Comparison of ENCODE assay signal across 23 cellular contexts in genomic region chr17:69059458-69060205, GRCh38. TPM values are rescaled to one million over a fixed set of nuclear protein-coding genes. Genes with fewer than 3 reads are reported as not detected.
DNase-seq lines count a peak whose midpoint lies in the region; ATAC-seq and TF ChIP-seq lines count a peak whose summit lies in the region.
"Had no signal": no experiment of that assay in that cellular context is flagged by ENCODE, and none has a peak within 500 bp of the region (broad histone marks: within the 10 kb centered on the region; RNA-seq: fewer than 3 reads in every experiment).

No MANE protein-coding gene starts in this region.

- H2AFZ ChIP-seq in MM.1S (ENCODE audit: low read length) = no peak overlapping the region

- H3F3A ChIP-seq in MM.1S (ENCODE audit: insufficient read depth, low read length) = no peaks in the 10 kb centered on the region

- no peaks in the 10 kb centered on the region for H3K9me3 Mint-ChIP-seq in Calu3 (ENCODE audit: low read depth, unreplicated experiment)

- H3K4me3 ChIP-seq in heart right ventricle = peak overlapping the region in 8 of 10 donors; percentile 2 to 44 (median 24)
- peak overlapping the region; percentile 63 for H3K4me3 ChIP-seq in fibroblast of the aortic adventitia (ENCODE audit: low read depth, low read length)
- H3K4me3 ChIP-seq in psoas muscle = peak overlapping the region; percentile 39
- H3K4me3 ChIP-seq in MM.1S (ENCODE audit: low read length) = no peak overlapping the region
- H3K4me3 ChIP-seq: A549, mucosa of descending colon, SJCRH30 had no signal

- no peak overlapping the region for H3K9ac ChIP-seq in MM.1S (ENCODE audit: low read length)

- no peak for DNase-seq in heart right ventricle
- no peak for DNase-seq in left cardiac atrium
- peak; percentile 79 for DNase-seq in fibroblast of the aortic adventitia (ENCODE audit: low read depth)
- DNase-seq in psoas muscle = no peak
- DNase-seq in NCI-H2107 treated with DMSO at 0.1 percent for 48 hours (lab: John Stamatoyannopoulos, UW; ENCODE audit: unreplicated experiment) = no peak
- no peak for DNase-seq in MM.1S
- no peak for DNase-seq in Calu3
- DNase-seq: activated T-cell treated with anti-CD3 and anti-CD28 coated beads, Interleukin-2, amount 50 U/mL, for 48 hours; CD4-positive, alpha-beta T cell; dermis blood vessel endothelial cell; mucosa of descending colon; NCI-H146; NCI-H748 treated with DMSO at 0.1 percent for 48 hours; occipital lobe; SJCRH30; stimulated activated CD4-positive, alpha-beta T cell treated with anti-CD3 and anti-CD28 coated beads, Interleukin-2, amount 100 ng/mL, for 48 hours; T-helper 2 cell had no signal

- TF ChIP-seq CTCF in heart right ventricle (IDR thresholded peaks at IDR 0.05) = no peak
- TF ChIP-seq CTCF in fibroblast of the aortic adventitia (IDR thresholded peaks at IDR 0.05; ENCODE audit: insufficient read depth, low read length) = no peak
- no peak for TF ChIP-seq CTCF in psoas muscle (IDR thresholded peaks at IDR 0.05)
- no peak for TF ChIP-seq CTCF in MM.1S (IDR thresholded peaks at IDR 0.05; ENCODE audit: low read length)
- TF ChIP-seq CTCF in Calu3 (IDR thresholded peaks at IDR 0.05; ENCODE audit: unreplicated experiment) = no peak

- WGBS in heart right ventricle, 2 donors = 52 to 55% methylated on average over 8 of the region's 8 CpGs
- 28 to 45% (median 33%) methylated on average over 8 of the region's 8 CpGs for WGBS in psoas muscle, 3 donors

- no peak overlapping the region for H3K4me2 ChIP-seq in MM.1S (ENCODE audit: low read depth, low read length)
- H3K4me2 ChIP-seq: A549 had no signal

- no peaks in the 10 kb centered on the region for H4K20me1 ChIP-seq in MM.1S (ENCODE audit: insufficient read depth, low read length)

- H3K4me1 ChIP-seq in heart right ventricle (peaks cover 0 to 19% (median 9%) of the 10 kb centered on the region in 9 donors), psoas muscle (no peaks in the 10 kb centered on the region), MM.1S (ENCODE audit: low read length) (no peaks in the 10 kb centered on the region)
- H3K4me1 ChIP-seq: A549, SJCRH30 had no signal

- CTCF ChIA-PET in Calu3 (lab: Charles Lee) = no interaction called here

- peak overlapping the region in 9 of 10 donors; percentile 20 to 74 (median 59) for H3K27ac ChIP-seq in heart right ventricle
- no peak overlapping the region for H3K27ac ChIP-seq in psoas muscle
- H3K27ac ChIP-seq in MM.1S (ENCODE audit: low read length) = no peak overlapping the region
- H3K27ac ChIP-seq: A549, SJCRH30 had no signal

- H3K27me3 ChIP-seq in heart right ventricle = no peaks in the 10 kb centered on the region
- H3K27me3 ChIP-seq in psoas muscle (ENCODE audit: insufficient read depth in 3 of 3, low read length in 2 of 3) = no peaks in the 10 kb centered on the region
- H3K27me3 ChIP-seq in MM.1S (replicated peaks; ENCODE audit: insufficient read depth, low read length) = no peaks in the 10 kb centered on the region
- H3K27me3 ChIP-seq: SJCRH30 had no signal

- H3K36me3 Mint-ChIP-seq in Calu3 (ENCODE audit: insufficient read depth, unreplicated experiment) = no peaks in the 10 kb centered on the region
- H3K36me3 Mint-ChIP-seq: brain had no signal

- H3K9me3 ChIP-seq in heart right ventricle = peaks cover 0 to 36% (median 10%) of the 10 kb centered on the region in 11 donors
- H3K9me3 ChIP-seq in psoas muscle = no peaks in the 10 kb centered on the region
- no peaks in the 10 kb centered on the region for H3K9me3 ChIP-seq in MM.1S (replicated peaks; ENCODE audit: insufficient read depth, low read length)
- H3K9me3 ChIP-seq: A549, mucosa of descending colon, SJCRH30 had no signal

- no peak for ATAC-seq in heart right ventricle
- no peak for ATAC-seq in left cardiac atrium
- ATAC-seq in psoas muscle = peak in 2 of 4 donors; percentile 26 to 31
- no peak for ATAC-seq in GM19351 (IDR thresholded peaks at IDR 0.05; ENCODE audit: unreplicated experiment)
- ATAC-seq: A549; activated naive CD4-positive, alpha-beta T cell treated with anti-CD3 and anti-CD28 coated beads, Interleukin-2, amount 50 U/mL, for 72 hours had no signal

- no peak overlapping the region for H3K27ac Mint-ChIP-seq in Calu3 (ENCODE audit: unreplicated experiment)
- H3K27ac Mint-ChIP-seq: activated naive CD4-positive, alpha-beta T cell treated with anti-CD3 and anti-CD28 coated beads, Interleukin-2, amount 50 U/mL, for 72 hours; CD4-positive, alpha-beta T cell had no signal

- no peaks in the 10 kb centered on the region for H3K9me2 ChIP-seq in MM.1S (replicated peaks; ENCODE audit: insufficient read depth, low read length)

- H3K4me3 Mint-ChIP-seq in Calu3 (ENCODE audit: low read depth, unreplicated experiment) = no peak overlapping the region
- H3K4me3 Mint-ChIP-seq: CD4-positive, alpha-beta T cell had no signal

- BruUV-seq in Calu3 (replicated peaks; lab: Mats Ljungman, UMichigan) = no TSS peak

- H3K4me1 Mint-ChIP-seq in Calu3 (ENCODE audit: low read depth, unreplicated experiment) = no peaks in the 10 kb centered on the region

- intact Hi-C loops in heart right ventricle (cut with DNase I) = loop anchor here in 1 of 10 donors (5.0 kb wide), 1 partner anchor 282 kb away; no protein-coding TSS in a partner anchor
- intact Hi-C loops in left cardiac atrium (cut with DNase I) = no loop called here
- intact Hi-C loops in psoas muscle (cut with DNase I) = no loop called here
- intact Hi-C loops in Calu3 (cut with micrococcal nuclease; ENCODE audit: unreplicated experiment) = loop anchor here (2.0 kb wide), 1 partner anchor 283 kb away; no protein-coding TSS in a partner anchor

- H3K27me3 Mint-ChIP-seq in Calu3 (ENCODE audit: unreplicated experiment) = no peaks in the 10 kb centered on the region
- H3K27me3 Mint-ChIP-seq: brain; CD4-positive, alpha-beta T cell had no signal

- H3K36me3 ChIP-seq in heart right ventricle (peaks cover 0 to 11% (median 0%) of the 10 kb centered on the region in 9 donors), psoas muscle (ENCODE audit: insufficient read depth in 1 of 2, low read depth in 1 of 2) (no peaks in the 10 kb centered on the region), MM.1S (replicated peaks; ENCODE audit: insufficient read depth, low read length) (no peaks in the 10 kb centered on the region)
- H3K36me3 ChIP-seq: SJCRH30 had no signal

- H3K79me2 ChIP-seq in MM.1S (ENCODE audit: low read length) = no peaks in the 10 kb centered on the region

RNA-seq across cellular contexts. Expression of gene ABCA9, which starts 1.1 kb away (rescaled TPM):
- 10 to 100 TPM in 5 of 10 donors, 1 to 10 TPM in 5; 4.5 to 38.6 (median 9.3) TPM for total RNA-seq in heart right ventricle
- polyA plus RNA-seq in heart right ventricle = 10 to 100 TPM in 1 of 2 donors, 1 to 10 TPM in 1; 3.8 to 29.5 TPM
- 10 to 100 TPM; 22.5 to 29.7 TPM for total RNA-seq in left cardiac atrium
- 122 and 235 TPM in 2 replicates for total RNA-seq in fibroblast of the aortic adventitia (ENCODE audit: low replicate concordance)
- 10 to 100 TPM in 2 of 4 donors, 1 to 10 TPM in 2; 4.2 to 13.8 (median 9.4) TPM for total RNA-seq in psoas muscle
- 1 to 10 TPM; 1.6 to 3.4 (median 3.2) TPM for polyA plus RNA-seq in psoas muscle
- total RNA-seq in Calu3 (2022) = not detected in 2 replicates
- total RNA-seq: activated naive CD4-positive, alpha-beta T cell treated with anti-CD3 and anti-CD28 coated beads, Interleukin-2, amount 50 U/mL, for 72 hours; epithelial cell of proximal tubule; M059J; SJCRH30 had no signal

Comparison
In these comparisons a context has a peak if more than half of its experiments do, and no peak if none do; other contexts are left out.
1. H3K27ac ChIP-seq: peak in heart right ventricle (9 of 10); none in psoas muscle (single experiment) and MM.1S (single experiment).